Comparison of ENCODE assay signal across 1 cellular context in genomic region chr1:202967684-202968281, GRCh38.
A peak's percentile ranks its signal among the peaks of the same experiment; 100 is the strongest.
TF ChIP-seq lines count a peak whose summit lies in the region.

No MANE protein-coding gene starts in this region.

TF ChIP-seq in HepG2, 621 proteins besides CTCF, POLR2A, EP300 and RAD21 (continued from another document):
- 0 out of 2 replicates have a peak, but pooled peaks have one; percentile 18 for TF ChIP-seq PRDM10 (CRISPR knock-in tag; IDR thresholded peaks at IDR 0.05; ENCODE audit: low read depth)
- 0 out of 2 replicates have a peak, but pooled peaks have one; percentile 52 for TF ChIP-seq FOXO4 (CRISPR knock-in tag; conservative IDR thresholded peaks at IDR 0.05)
- TF ChIP-seq TMF1 (CRISPR knock-in tag; IDR thresholded peaks at IDR 0.05; ENCODE audit: low read depth): peak; percentile 65; the same call in 1 of the 2 replicates
- no peak for TF ChIP-seq PBX3 (CRISPR knock-in tag; IDR thresholded peaks at IDR 0.05; ENCODE audit: borderline replicate concordance)
- 0 out of 2 replicates have a peak, but pooled peaks have one; percentile 24 for TF ChIP-seq PAXIP1 (CRISPR knock-in tag; conservative IDR thresholded peaks at IDR 0.05)
- 0 out of 2 replicates have a peak, but pooled peaks have one; percentile 42 for TF ChIP-seq ZNF891 (CRISPR knock-in tag; IDR thresholded peaks at IDR 0.05)
- TF ChIP-seq ESRRA (CRISPR knock-in tag; IDR thresholded peaks at IDR 0.05; ENCODE audit: low read depth): no peak
- TF ChIP-seq DR1 (CRISPR knock-in tag; IDR thresholded peaks at IDR 0.05): 0 out of 2 replicates have a peak, but pooled peaks have one; percentile 38
- TF ChIP-seq ARNTL (CRISPR knock-in tag; IDR thresholded peaks at IDR 0.05): peak; percentile 42; the same call in 1 of the 2 replicates
- 0 out of 2 replicates have a peak, but pooled peaks have one; percentile 25 for TF ChIP-seq FOXC1 (CRISPR knock-in tag; IDR thresholded peaks at IDR 0.05; ENCODE audit: borderline replicate concordance)
- TF ChIP-seq ZBTB7B (CRISPR knock-in tag; IDR thresholded peaks at IDR 0.05): 0 out of 2 replicates have a peak, but pooled peaks have one; percentile 23
- TF ChIP-seq MED13 (CRISPR knock-in tag; IDR thresholded peaks at IDR 0.05): no peak
- TF ChIP-seq YEATS2 (CRISPR knock-in tag; IDR thresholded peaks at IDR 0.05; ENCODE audit: borderline replicate concordance): no peak
- TF ChIP-seq ZNF780A (CRISPR knock-in tag; IDR thresholded peaks at IDR 0.05): no peak
- no peak for TF ChIP-seq FOSL1 (CRISPR knock-in tag; IDR thresholded peaks at IDR 0.05; ENCODE audit: borderline replicate concordance)
- TF ChIP-seq ZBTB3 (CRISPR knock-in tag; IDR thresholded peaks at IDR 0.05; ENCODE audit: borderline replicate concordance, low read depth): 0 out of 2 replicates have a peak, but pooled peaks have one; percentile 34
